1 cellular context compared by ENCODE assay signal in the genomic region with DNA sequence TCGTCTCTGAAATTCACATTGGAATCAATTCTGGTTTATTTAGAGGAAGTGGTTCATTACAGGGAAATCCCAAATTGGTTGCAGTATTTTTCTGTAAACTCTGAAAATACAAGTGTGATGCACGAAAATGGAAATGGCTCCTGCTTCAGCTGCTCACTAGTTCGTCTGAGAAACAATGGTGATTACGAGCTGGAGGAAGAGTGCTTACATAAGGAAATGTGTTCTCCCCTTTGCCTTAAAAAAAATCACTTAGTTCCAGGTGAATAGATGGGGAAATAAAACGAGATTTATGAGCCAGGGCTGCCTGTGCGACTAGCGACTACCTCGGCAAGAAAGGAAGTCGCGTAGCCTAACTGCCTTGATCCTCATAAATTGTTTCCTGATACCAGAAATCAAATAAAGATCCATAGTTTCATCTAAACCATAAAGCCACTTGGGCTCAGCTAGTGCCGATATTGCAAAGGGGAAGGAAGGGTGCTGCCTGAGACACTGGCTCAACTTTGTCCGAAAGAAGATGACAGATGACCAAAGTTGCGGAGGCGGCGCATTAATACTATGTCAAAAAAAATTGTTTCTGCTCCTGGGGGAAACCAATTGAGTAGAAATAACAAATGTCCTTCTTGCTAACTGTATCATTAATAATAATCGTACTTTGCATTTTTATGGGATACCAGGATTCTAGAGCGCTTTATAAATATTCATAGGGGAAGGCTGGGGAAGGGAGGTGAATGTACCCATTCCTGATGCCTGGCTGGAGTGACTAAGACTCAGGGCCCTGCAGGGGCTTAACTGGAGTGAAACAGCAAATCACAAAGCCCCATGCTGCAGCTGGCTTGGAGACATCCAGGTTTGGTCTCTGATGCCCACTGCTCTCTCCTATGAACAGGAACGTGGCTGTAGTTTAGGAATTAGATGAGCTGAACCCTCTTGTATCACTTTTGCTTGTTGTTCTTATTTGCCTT.
TF ChIP-seq lines count a peak whose summit lies in the region.

No MANE protein-coding gene starts in this region.

TF ChIP-seq in GM23338, 12 proteins besides CTCF, POLR2A, EP300 and RAD21 (continued from another document):
- TF ChIP-seq, protein P1, sequence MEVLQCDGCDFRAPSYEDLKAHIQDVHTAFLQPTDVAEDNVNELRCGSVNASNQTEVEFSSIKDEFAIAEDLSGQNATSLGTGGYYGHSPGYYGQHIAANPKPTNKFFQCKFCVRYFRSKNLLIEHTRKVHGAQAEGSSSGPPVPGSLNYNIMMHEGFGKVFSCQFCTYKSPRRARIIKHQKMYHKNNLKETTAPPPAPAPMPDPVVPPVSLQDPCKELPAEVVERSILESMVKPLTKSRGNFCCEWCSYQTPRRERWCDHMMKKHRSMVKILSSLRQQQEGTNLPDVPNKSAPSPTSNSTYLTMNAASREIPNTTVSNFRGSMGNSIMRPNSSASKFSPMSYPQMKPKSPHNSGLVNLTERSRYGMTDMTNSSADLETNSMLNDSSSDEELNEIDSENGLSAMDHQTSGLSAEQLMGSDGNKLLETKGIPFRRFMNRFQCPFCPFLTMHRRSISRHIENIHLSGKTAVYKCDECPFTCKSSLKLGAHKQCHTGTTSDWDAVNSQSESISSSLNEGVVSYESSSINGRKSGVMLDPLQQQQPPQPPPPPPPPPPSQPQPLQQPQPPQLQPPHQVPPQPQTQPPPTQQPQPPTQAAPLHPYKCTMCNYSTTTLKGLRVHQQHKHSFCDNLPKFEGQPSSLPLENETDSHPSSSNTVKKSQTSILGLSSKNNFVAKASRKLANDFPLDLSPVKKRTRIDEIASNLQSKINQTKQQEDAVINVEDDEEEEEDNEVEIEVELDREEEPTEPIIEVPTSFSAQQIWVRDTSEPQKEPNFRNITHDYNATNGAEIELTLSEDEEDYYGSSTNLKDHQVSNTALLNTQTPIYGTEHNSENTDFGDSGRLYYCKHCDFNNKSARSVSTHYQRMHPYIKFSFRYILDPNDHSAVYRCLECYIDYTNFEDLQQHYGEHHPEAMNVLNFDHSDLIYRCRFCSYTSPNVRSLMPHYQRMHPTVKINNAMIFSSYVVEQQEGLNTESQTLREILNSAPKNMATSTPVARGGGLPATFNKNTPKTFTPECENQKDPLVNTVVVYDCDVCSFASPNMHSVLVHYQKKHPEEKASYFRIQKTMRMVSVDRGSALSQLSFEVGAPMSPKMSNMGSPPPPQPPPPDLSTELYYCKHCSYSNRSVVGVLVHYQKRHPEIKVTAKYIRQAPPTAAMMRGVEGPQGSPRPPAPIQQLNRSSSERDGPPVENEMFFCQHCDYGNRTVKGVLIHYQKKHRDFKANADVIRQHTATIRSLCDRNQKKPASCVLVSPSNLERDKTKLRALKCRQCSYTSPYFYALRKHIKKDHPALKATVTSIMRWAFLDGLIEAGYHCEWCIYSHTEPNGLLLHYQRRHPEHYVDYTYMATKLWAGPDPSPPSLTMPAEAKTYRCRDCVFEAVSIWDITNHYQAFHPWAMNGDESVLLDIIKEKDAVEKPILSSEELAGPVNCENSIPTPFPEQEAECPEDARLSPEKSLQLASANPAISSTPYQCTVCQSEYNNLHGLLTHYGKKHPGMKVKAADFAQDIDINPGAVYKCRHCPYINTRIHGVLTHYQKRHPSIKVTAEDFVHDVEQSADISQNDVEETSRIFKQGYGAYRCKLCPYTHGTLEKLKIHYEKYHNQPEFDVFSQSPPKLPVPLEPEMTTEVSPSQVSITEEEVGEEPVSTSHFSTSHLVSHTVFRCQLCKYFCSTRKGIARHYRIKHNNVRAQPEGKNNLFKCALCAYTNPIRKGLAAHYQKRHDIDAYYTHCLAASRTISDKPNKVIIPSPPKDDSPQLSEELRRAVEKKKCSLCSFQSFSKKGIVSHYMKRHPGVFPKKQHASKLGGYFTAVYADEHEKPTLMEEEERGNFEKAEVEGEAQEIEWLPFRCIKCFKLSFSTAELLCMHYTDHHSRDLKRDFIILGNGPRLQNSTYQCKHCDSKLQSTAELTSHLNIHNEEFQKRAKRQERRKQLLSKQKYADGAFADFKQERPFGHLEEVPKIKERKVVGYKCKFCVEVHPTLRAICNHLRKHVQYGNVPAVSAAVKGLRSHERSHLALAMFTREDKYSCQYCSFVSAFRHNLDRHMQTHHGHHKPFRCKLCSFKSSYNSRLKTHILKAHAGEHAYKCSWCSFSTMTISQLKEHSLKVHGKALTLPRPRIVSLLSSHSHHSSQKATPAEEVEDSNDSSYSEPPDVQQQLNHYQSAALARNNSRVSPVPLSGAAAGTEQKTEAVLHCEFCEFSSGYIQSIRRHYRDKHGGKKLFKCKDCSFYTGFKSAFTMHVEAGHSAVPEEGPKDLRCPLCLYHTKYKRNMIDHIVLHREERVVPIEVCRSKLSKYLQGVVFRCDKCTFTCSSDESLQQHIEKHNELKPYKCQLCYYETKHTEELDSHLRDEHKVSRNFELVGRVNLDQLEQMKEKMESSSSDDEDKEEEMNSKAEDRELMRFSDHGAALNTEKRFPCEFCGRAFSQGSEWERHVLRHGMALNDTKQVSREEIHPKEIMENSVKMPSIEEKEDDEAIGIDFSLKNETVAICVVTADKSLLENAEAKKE (CRISPR knock-in tag; IDR thresholded peaks at IDR 0.05), result no peak
- TF ChIP-seq POLR2AphosphoS5 (IDR thresholded peaks at IDR 0.05; ENCODE audit: low read depth), result no peak
- no peak for TF ChIP-seq ZNF114 (CRISPR knock-in tag; IDR thresholded peaks at IDR 0.05)
